ENCODE assay signal across 1 cellular context in the genomic region with DNA sequence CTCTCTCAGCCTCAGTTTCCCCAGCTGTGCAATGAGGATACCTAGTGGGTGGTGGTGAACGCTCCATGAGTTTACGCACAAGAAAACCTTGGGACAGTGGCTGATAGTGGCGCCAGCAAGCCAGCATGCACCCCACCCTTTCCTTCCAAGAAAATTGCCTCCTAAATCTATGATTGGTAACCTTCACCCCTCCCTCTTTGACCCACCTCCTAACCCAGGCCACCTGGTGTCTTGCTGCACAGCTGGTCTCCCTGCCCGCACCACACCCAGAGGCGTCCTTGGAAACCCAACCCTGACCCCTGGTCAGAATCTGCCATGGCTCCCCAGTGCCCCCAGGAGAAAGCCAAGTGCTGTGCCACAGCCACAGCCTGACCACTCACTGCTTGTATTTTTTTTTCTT.
TF ChIP-seq lines count a peak whose summit lies in the region.

No MANE protein-coding gene starts in this region.

TF ChIP-seq in H1, 55 proteins besides CTCF, POLR2A, EP300 and RAD21:
- TF ChIP-seq, protein P1, sequence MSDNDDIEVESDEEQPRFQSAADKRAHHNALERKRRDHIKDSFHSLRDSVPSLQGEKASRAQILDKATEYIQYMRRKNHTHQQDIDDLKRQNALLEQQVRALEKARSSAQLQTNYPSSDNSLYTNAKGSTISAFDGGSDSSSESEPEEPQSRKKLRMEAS (IDR thresholded peaks at IDR 0.05): no peak
- TF ChIP-seq FOSL1 (IDR thresholded peaks at IDR 0.05; ENCODE audit: insufficient read depth, low read depth, low read length): no peak
- no peak for TF ChIP-seq HDAC2 (IDR thresholded peaks at IDR 0.05; ENCODE audit: borderline replicate concordance in 1 of 2, low read depth in 2 of 2, low read length in 2 of 2)
- no peak for TF ChIP-seq TCF12 (IDR thresholded peaks at IDR 0.05; ENCODE audit: low read depth, low read length)
- no peak for TF ChIP-seq GABPA (IDR thresholded peaks at IDR 0.05; ENCODE audit: borderline replicate concordance, insufficient read depth, low read length)
- TF ChIP-seq, protein P2, sequence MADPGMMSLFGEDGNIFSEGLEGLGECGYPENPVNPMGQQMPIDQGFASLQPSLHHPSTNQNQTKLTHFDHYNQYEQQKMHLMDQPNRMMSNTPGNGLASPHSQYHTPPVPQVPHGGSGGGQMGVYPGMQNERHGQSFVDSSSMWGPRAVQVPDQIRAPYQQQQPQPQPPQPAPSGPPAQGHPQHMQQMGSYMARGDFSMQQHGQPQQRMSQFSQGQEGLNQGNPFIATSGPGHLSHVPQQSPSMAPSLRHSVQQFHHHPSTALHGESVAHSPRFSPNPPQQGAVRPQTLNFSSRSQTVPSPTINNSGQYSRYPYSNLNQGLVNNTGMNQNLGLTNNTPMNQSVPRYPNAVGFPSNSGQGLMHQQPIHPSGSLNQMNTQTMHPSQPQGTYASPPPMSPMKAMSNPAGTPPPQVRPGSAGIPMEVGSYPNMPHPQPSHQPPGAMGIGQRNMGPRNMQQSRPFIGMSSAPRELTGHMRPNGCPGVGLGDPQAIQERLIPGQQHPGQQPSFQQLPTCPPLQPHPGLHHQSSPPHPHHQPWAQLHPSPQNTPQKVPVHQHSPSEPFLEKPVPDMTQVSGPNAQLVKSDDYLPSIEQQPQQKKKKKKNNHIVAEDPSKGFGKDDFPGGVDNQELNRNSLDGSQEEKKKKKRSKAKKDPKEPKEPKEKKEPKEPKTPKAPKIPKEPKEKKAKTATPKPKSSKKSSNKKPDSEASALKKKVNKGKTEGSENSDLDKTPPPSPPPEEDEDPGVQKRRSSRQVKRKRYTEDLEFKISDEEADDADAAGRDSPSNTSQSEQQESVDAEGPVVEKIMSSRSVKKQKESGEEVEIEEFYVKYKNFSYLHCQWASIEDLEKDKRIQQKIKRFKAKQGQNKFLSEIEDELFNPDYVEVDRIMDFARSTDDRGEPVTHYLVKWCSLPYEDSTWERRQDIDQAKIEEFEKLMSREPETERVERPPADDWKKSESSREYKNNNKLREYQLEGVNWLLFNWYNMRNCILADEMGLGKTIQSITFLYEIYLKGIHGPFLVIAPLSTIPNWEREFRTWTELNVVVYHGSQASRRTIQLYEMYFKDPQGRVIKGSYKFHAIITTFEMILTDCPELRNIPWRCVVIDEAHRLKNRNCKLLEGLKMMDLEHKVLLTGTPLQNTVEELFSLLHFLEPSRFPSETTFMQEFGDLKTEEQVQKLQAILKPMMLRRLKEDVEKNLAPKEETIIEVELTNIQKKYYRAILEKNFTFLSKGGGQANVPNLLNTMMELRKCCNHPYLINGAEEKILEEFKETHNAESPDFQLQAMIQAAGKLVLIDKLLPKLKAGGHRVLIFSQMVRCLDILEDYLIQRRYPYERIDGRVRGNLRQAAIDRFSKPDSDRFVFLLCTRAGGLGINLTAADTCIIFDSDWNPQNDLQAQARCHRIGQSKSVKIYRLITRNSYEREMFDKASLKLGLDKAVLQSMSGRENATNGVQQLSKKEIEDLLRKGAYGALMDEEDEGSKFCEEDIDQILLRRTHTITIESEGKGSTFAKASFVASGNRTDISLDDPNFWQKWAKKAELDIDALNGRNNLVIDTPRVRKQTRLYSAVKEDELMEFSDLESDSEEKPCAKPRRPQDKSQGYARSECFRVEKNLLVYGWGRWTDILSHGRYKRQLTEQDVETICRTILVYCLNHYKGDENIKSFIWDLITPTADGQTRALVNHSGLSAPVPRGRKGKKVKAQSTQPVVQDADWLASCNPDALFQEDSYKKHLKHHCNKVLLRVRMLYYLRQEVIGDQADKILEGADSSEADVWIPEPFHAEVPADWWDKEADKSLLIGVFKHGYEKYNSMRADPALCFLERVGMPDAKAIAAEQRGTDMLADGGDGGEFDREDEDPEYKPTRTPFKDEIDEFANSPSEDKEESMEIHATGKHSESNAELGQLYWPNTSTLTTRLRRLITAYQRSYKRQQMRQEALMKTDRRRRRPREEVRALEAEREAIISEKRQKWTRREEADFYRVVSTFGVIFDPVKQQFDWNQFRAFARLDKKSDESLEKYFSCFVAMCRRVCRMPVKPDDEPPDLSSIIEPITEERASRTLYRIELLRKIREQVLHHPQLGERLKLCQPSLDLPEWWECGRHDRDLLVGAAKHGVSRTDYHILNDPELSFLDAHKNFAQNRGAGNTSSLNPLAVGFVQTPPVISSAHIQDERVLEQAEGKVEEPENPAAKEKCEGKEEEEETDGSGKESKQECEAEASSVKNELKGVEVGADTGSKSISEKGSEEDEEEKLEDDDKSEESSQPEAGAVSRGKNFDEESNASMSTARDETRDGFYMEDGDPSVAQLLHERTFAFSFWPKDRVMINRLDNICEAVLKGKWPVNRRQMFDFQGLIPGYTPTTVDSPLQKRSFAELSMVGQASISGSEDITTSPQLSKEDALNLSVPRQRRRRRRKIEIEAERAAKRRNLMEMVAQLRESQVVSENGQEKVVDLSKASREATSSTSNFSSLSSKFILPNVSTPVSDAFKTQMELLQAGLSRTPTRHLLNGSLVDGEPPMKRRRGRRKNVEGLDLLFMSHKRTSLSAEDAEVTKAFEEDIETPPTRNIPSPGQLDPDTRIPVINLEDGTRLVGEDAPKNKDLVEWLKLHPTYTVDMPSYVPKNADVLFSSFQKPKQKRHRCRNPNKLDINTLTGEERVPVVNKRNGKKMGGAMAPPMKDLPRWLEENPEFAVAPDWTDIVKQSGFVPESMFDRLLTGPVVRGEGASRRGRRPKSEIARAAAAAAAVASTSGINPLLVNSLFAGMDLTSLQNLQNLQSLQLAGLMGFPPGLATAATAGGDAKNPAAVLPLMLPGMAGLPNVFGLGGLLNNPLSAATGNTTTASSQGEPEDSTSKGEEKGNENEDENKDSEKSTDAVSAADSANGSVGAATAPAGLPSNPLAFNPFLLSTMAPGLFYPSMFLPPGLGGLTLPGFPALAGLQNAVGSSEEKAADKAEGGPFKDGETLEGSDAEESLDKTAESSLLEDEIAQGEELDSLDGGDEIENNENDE (IDR thresholded peaks at IDR 0.05; ENCODE audit: insufficient replicate concordance, low read length): no peak
- no peak for TF ChIP-seq ZNF274 (IDR thresholded peaks at IDR 0.05; ENCODE audit: borderline replicate concordance, extremely low read depth, low read length)
- no peak for TF ChIP-seq TAF1 (IDR thresholded peaks at IDR 0.05; ENCODE audit: low read depth, low read length)
- no peak for TF ChIP-seq POLR2AphosphoS5 (IDR thresholded peaks at IDR 0.05; ENCODE audit: low read depth, low read length)
- no peak for TF ChIP-seq KDM5A (IDR thresholded peaks at IDR 0.05; ENCODE audit: low read length)
